10 cellular contexts compared by ENCODE assay signal in genomic region chr2:102033750-102034682, GRCh38. TPM values are rescaled to one million over a fixed set of nuclear protein-coding genes. Genes with fewer than 3 reads are reported as not detected.
DNase-seq lines count a peak whose midpoint lies in the region; ATAC-seq, FAIRE-seq and TF ChIP-seq lines count a peak whose summit lies in the region.
"Had no signal": no experiment of that assay in that cellular context is flagged by ENCODE, and none has a peak within 500 bp of the region (broad histone marks: within the 10 kb centered on the region; RNA-seq: fewer than 3 reads in every experiment).

No MANE protein-coding gene starts in this region.

- TF ChIP-seq RAD21 in K562 (CRISPR knock-in tag; conservative IDR thresholded peaks at IDR 0.05 in 1 of 2, IDR thresholded peaks at IDR 0.05 in 1 of 2), result no peak

- no peaks in the 10 kb centered on the region; the same call in 2 of the 3 replicates for H3K36me3 ChIP-seq in K562 (ENCODE audit: control insufficient read depth, insufficient read depth, low read length)
- H3K36me3 ChIP-seq in muscle layer of duodenum (ENCODE audit: control insufficient read depth in 1 of 2, insufficient read depth in 2 of 2, low read length in 2 of 2), result no peaks in the 10 kb centered on the region
- no peaks in the 10 kb centered on the region for H3K36me3 ChIP-seq in urinary bladder (ENCODE audit: insufficient read depth)

- no peak overlapping the region for H3K27ac Mint-ChIP-seq in activated naive CD4-positive, alpha-beta T cell treated with anti-CD3 and anti-CD28 coated beads, Interleukin-2, amount 50 U/mL, for 24 hours

- H3K4me3 Mint-ChIP-seq in activated naive CD4-positive, alpha-beta T cell treated with anti-CD3 and anti-CD28 coated beads, Interleukin-2, amount 50 U/mL, for 24 hours, result peak overlapping the region; percentile 24

- no peaks in the 10 kb centered on the region for H3K79me2 ChIP-seq in K562 (ENCODE audit: control insufficient read depth, insufficient read depth, low read length)

- H4K20me1 ChIP-seq in K562 (replicated peaks; ENCODE audit: control insufficient read depth, insufficient read depth, low read length), result no peaks in the 10 kb centered on the region

- H3K9me3 ChIP-seq in K562 (replicated peaks; ENCODE audit: control insufficient read depth, insufficient read depth, low read depth, low read length), result no peaks in the 10 kb centered on the region
- H3K9me3 ChIP-seq in muscle layer of duodenum (ENCODE audit: control insufficient read depth in 1 of 2, low read length in 2 of 2), result no peaks in the 10 kb centered on the region
- H3K9me3 ChIP-seq: psoas muscle had no signal

- in situ Hi-C loops in K562 (cut with MboI), result no loop called here

- no peaks in the 10 kb centered on the region for H3K27me3 Mint-ChIP-seq in activated naive CD4-positive, alpha-beta T cell treated with anti-CD3 and anti-CD28 coated beads, Interleukin-2, amount 50 U/mL, for 24 hours

- H3K36me3 Mint-ChIP-seq in activated naive CD4-positive, alpha-beta T cell treated with anti-CD3 and anti-CD28 coated beads, Interleukin-2, amount 50 U/mL, for 24 hours, result no peaks in the 10 kb centered on the region

- peaks cover 8 to 21% of the 10 kb centered on the region in 2 experiments; a peak in 4 of 5 replicates for H3K4me1 ChIP-seq in K562 (replicated peaks in 1 of 2; ENCODE audit: control insufficient read depth in 2 of 2, insufficient read depth in 2 of 2, low read length in 2 of 2)
- peaks cover 6 to 8% of the 10 kb centered on the region in 2 donors for H3K4me1 ChIP-seq in muscle layer of duodenum (ENCODE audit: control insufficient read depth in 1 of 2, insufficient read depth in 2 of 2, low read length in 2 of 2)
- peaks cover 7% of the 10 kb centered on the region for H3K4me1 ChIP-seq in urinary bladder (ENCODE audit: insufficient read depth)

- no peak for TF ChIP-seq EP300 in K562 (IDR thresholded peaks at IDR 0.05; ENCODE audit: low read length)

- intact Hi-C loops in K562 (cut with micrococcal nuclease), result no loop called here

- TF ChIP-seq CTCF in K562 (IDR thresholded peaks at IDR 0.05 in 2 of 3, conservative IDR thresholded peaks at IDR 0.05 in 1 of 3; ENCODE audit: insufficient read depth in 2 of 3, low read depth in 1 of 3, low read length in 3 of 3), result no peak

- no peak for DNase-seq in activated naive CD4-positive, alpha-beta T cell treated with anti-CD3 and anti-CD28 coated beads, Interleukin-2, amount 50 U/mL, for 16 hours
- DNase-seq in K562 (ENCODE audit: extremely low read depth in 1 of 4, low spot score in 3 of 4), result no peak
- DNase-seq in ureter (ENCODE audit: low spot score), result no peak
- DNase-seq in NCI-H774 (lab: John Stamatoyannopoulos, UW), result no peak
- no peak for DNase-seq in stimulated activated CD4-positive, alpha-beta T cell treated with anti-CD3 and anti-CD28 coated beads, Interleukin-1b, Interleukin-23, amount 100 ng/mL, for 48 hours
- DNase-seq: NCI-H1105 had no signal

- H3K4me3 ChIP-seq in K562 (no peak overlapping the region), muscle layer of duodenum (ENCODE audit: low read depth in 1 of 2, low read length in 2 of 2) (no peak overlapping the region), urinary bladder (ENCODE audit: low read depth, low read length) (no peak overlapping the region)
- H3K4me3 ChIP-seq: psoas muscle had no signal

- H3K9me3 Mint-ChIP-seq in activated naive CD4-positive, alpha-beta T cell treated with anti-CD3 and anti-CD28 coated beads, Interleukin-2, amount 50 U/mL, for 24 hours, result no peaks in the 10 kb centered on the region

- peak overlapping the region; percentile 70 for H2AFZ ChIP-seq in K562 (ENCODE audit: low read depth, low read length)

- ATAC-seq in K562, result no peak

- peaks cover 29% of the 10 kb centered on the region for H3K4me1 Mint-ChIP-seq in activated naive CD4-positive, alpha-beta T cell treated with anti-CD3 and anti-CD28 coated beads, Interleukin-2, amount 50 U/mL, for 24 hours

- H3K4me2 ChIP-seq in K562 (ENCODE audit: insufficient read depth, low read length), result no peak overlapping the region

- no peak for TF ChIP-seq POLR2A in K562 (conservative IDR thresholded peaks at IDR 0.05)

- H3K9me1 ChIP-seq in K562 (ENCODE audit: control insufficient read depth, insufficient read depth, low read length), result no peaks in the 10 kb centered on the region

- no peaks in the 10 kb centered on the region for H3K27me3 ChIP-seq in K562 (ENCODE audit: control insufficient read depth in 2 of 2, insufficient read depth in 2 of 2, low read length in 2 of 2)
- no peaks in the 10 kb centered on the region for H3K27me3 ChIP-seq in muscle layer of duodenum (ENCODE audit: low read depth, low read length)

- WGBS in K562 (ENCODE audit: insufficient coverage, low coverage, missing lambda C conversion rate), result 57% methylated on average over 9 of the region's 9 CpGs
- 69% methylated on average over 9 of the region's 9 CpGs for WGBS in urinary bladder

- H3K9ac ChIP-seq in K562 (ENCODE audit: insufficient read depth in 1 of 2, low read depth in 2 of 2, low read length in 2 of 2), result no peak overlapping the region

- CTCF ChIA-PET in K562 (lab: Yijun Ruan, JAX; ENCODE audit: low intra/inter-chr PET ratio), result no interaction called here

- POLR2A ChIA-PET in K562 (lab: Yijun Ruan, JAX), result interaction anchor here (0.6 to 2.2 kb wide), 5 partner anchors 12 to 602 kb away, joined by 3 to 12 read pairs (median 5); no protein-coding TSS in a partner anchor

- H3K27ac ChIP-seq in K562 (ENCODE audit: extremely low read depth, low read depth, low read length), result no peak overlapping the region
- H3K27ac ChIP-seq in muscle layer of duodenum (ENCODE audit: low read length), result peak overlapping the region; percentile 64
- peak overlapping the region; percentile 78 for H3K27ac ChIP-seq in urinary bladder (ENCODE audit: low read depth)
- H3K27ac ChIP-seq: psoas muscle had no signal

- no peak for FAIRE-seq in K562 (lab: Jason Lieb, UNC)

- BruUV-seq in K562 (replicated peaks; lab: Mats Ljungman, UMichigan), result no TSS peak

TF ChIP-seq in K562, 482 proteins besides CTCF, POLR2A, EP300 and RAD21:
- TF ChIP-seq CEBPG (CRISPR knock-in tag; IDR thresholded peaks at IDR 0.05), result no peak
- peak in 1 of 2 experiments; percentile 91 for TF ChIP-seq CEBPG (tag; conservative IDR thresholded peaks at IDR 0.05 in 1 of 2, IDR thresholded peaks at IDR 0.05 in 1 of 2)
- TF ChIP-seq THAP12 (CRISPR knock-in tag; IDR thresholded peaks at IDR 0.05), result no peak
- TF ChIP-seq CEBPB (tag; IDR thresholded peaks at IDR 0.05), result peak; percentile 69
- no peak for TF ChIP-seq NR2F6 (CRISPR knock-in tag; IDR thresholded peaks at IDR 0.05)
- no peak for TF ChIP-seq ADNP (tag; IDR thresholded peaks at IDR 0.05)
- 0 out of 2 replicates have a peak, but pooled peaks have one; percentile 3 for TF ChIP-seq VEZF1 (CRISPR knock-in tag; IDR thresholded peaks at IDR 0.05)
TF ChIP-seq in K562: peak in this region for 3.

RNA-seq across cellular contexts. Expression of gene IL1R2, which starts 42.3 kb away (rescaled TPM):
- total RNA-seq in K562 (2011; cell fraction: chromatin; rRNA removed; ENCODE audit: low replicate concordance), result not detected in 2 replicates
- total RNA-seq in K562 (2011; cell fraction: nucleolus; rRNA removed), result not detected in 2 replicates
- total RNA-seq in K562 (2011; cell fraction: nucleoplasm; rRNA removed), result not detected in 2 replicates
- total RNA-seq in K562 (2014; rRNA removed) (0.24 TPM in 1 of 2 replicates, not detected in the other), K562 (2014; rRNA removed; fragmentation: Illumina TruSeq; extraction: Trizol) (not detected in 2 replicates), K562 (2015; rRNA removed; fragmentation: Illumina TruSeq; extraction: Trizol) (not detected in 2 replicates), K562 (2021) (0.13 TPM in 1 of 2 replicates, not detected in the other), urinary bladder (0.37 TPM), ureter (5.9 TPM)
- polyA plus RNA-seq in K562 (2011; rRNA removed) (not detected in 2 replicates), K562 (2014; fragmentation: Illumina TruSeq; extraction: Trizol) (not detected in 2 replicates), K562 (2014; fragmentation: Nextera tagmentation; extraction: Ambion mirVana) (under 1 TPM in 1 of 2 experiments, not detected in 1; 0.13 TPM), K562 (2014; rRNA removed) (not detected in 2 replicates), urinary bladder (31.2 TPM)
- not detected in 2 replicates for polyA plus RNA-seq in K562 (2011; cell fraction: cytosol; rRNA removed)
- not detected in 2 replicates for polyA plus RNA-seq in K562 (2011; cell fraction: nucleus; rRNA removed)
- 0.12 TPM in 1 of 2 replicates, not detected in the other for polyA plus RNA-seq in K562 (2012)
- polyA minus RNA-seq in K562 (2011; rRNA and poly(A)+ RNA removed), result not detected in 2 replicates
- polyA minus RNA-seq in K562 (2011; cell fraction: cytosol; rRNA and poly(A)+ RNA removed), result not detected in 2 replicates
- polyA minus RNA-seq in K562 (2011; cell fraction: nucleus; rRNA and poly(A)+ RNA removed), result not detected in 2 replicates
